ENCODE assay signal across 32 cellular contexts in genomic region chr15:92033723-92034122, GRCh38.
DNase-seq lines count a peak whose midpoint lies in the region; ATAC-seq and TF ChIP-seq lines count a peak whose summit lies in the region.
"Had no signal": no experiment of that assay in that cellular context is flagged by ENCODE, and none has a peak within 500 bp of the region (broad histone marks: within the 10 kb centered on the region; RNA-seq: fewer than 3 reads in every experiment).

No MANE protein-coding gene starts in this region.

- no peaks in the 10 kb centered on the region for H3K27me3 ChIP-seq in upper lobe of right lung
- H3K27me3 ChIP-seq: BLaER1, cardiac muscle cell, foreskin keratinocyte, ovary, uterus had no signal

- H3K27ac ChIP-seq in upper lobe of right lung: no peak overlapping the region
- H3K27ac ChIP-seq: BLaER1, cardiac muscle cell, foreskin keratinocyte, KMS-11, ovary, PC-9, uterus had no signal

- H3K9me3 Mint-ChIP-seq in activated T-helper 1 cell treated with anti-CD3 and anti-CD28 coated beads, Interleukin-12 subunit alpha, Interleukin-12 subunit beta, Interleukin-2, Interleukin-4 antibody, amounts not matched to agents 30 ng/mL and 10 ng/mL and 1 ng/mL, durations not matched to agents 14 hours and 24 hours and 36 hours: peaks cover 7% of the 10 kb centered on the region
- H3K9me3 Mint-ChIP-seq in endothelial cell (ENCODE audit: unreplicated experiment) (no peaks in the 10 kb centered on the region), chondrocyte (ENCODE audit: low read depth) (peaks cover 3% of the 10 kb centered on the region)
- no peaks in the 10 kb centered on the region for H3K9me3 Mint-ChIP-seq in activated CD4-positive, alpha-beta T cell treated with anti-CD3 and anti-CD28 coated beads, Interleukin-2, amount 10 ng/mL, durations not matched to agents 7 days and 5 days
- H3K9me3 Mint-ChIP-seq: activated T-helper 17 cell treated with anti-CD3 and anti-CD28 coated beads, Interleukin-2, amount 50 U/mL, for 72 hours; dendritic cell treated with granulocyte-macrophage colony-stimulating factor and Interleukin-4, amounts not matched to agents 40 ng/mL and 50 ng/mL, for 4 days had no signal

- DNase-seq in activated T-helper 1 cell treated with anti-CD3 and anti-CD28 coated beads, Interleukin-12 subunit alpha, Interleukin-12 subunit beta, Interleukin-2, Interleukin-4 antibody, amounts not matched to agents 30 ng/mL and 10 ng/mL and 1 ng/mL, durations not matched to agents 14 hours and 24 hours and 36 hours (ENCODE audit: low spot score): no peak
- DNase-seq in endothelial cell (ENCODE audit: low spot score) (no peak), left kidney (ENCODE audit: low read depth, low spot score) (peak; percentile 26), upper lobe of right lung (no peak), chondrocyte (ENCODE audit: low spot score) (no peak), left lobe of liver (ENCODE audit: low spot score) (no peak)
- no peak for DNase-seq in activated CD4-positive, alpha-beta T cell treated with anti-CD3 and anti-CD28 coated beads, Interleukin-2, amount 10 ng/mL, durations not matched to agents 7 days and 5 days
- DNase-seq: activated CD8-positive, alpha-beta T cell treated with anti-CD3 and anti-CD28 coated beads for 36 hours; activated naive CD4-positive, alpha-beta T cell treated with anti-CD3 and anti-CD28 coated beads, Interleukin-2, amount 50 U/mL, for 16 hours; amniotic stem cell; endodermal cell; foreskin keratinocyte; kidney; mammary epithelial cell; MM.1S; NCI-H1417 treated with DMSO at 0.1 percent for 48 hours; NCI-H2081 treated with DMSO at 0.1 percent for 48 hours; NCI-H526 treated with DMSO at 0.1 percent for 48 hours; ovary; PC-9; small intestine; stimulated activated naive B cell treated with anti-CD40 and anti-IgM and Interleukin-4, amounts not matched to agents 10 μg/mL and 1 μg/mL and 100 μg/mL, for 72 hours; uterus had no signal

- H3K27ac Mint-ChIP-seq in activated T-helper 1 cell treated with anti-CD3 and anti-CD28 coated beads, Interleukin-12 subunit alpha, Interleukin-12 subunit beta, Interleukin-2, Interleukin-4 antibody, amounts not matched to agents 30 ng/mL and 10 ng/mL and 1 ng/mL, durations not matched to agents 14 hours and 24 hours and 36 hours: peak overlapping the region; percentile 30
- H3K27ac Mint-ChIP-seq in endothelial cell (ENCODE audit: unreplicated experiment) (no peak overlapping the region), chondrocyte (ENCODE audit: unreplicated experiment) (no peak overlapping the region)
- no peak overlapping the region for H3K27ac Mint-ChIP-seq in activated CD4-positive, alpha-beta T cell treated with anti-CD3 and anti-CD28 coated beads, Interleukin-2, amount 10 ng/mL, durations not matched to agents 7 days and 5 days
- H3K27ac Mint-ChIP-seq: activated CD8-positive, alpha-beta T cell treated with anti-CD3 and anti-CD28 coated beads for 36 hours; activated T-helper 17 cell treated with anti-CD3 and anti-CD28 coated beads, Interleukin-2, amount 50 U/mL, for 72 hours; dendritic cell treated with granulocyte-macrophage colony-stimulating factor and Interleukin-4, amounts not matched to agents 40 ng/mL and 50 ng/mL, for 4 days; endodermal cell; stimulated activated naive B cell treated with anti-CD40 and anti-IgM and Interleukin-4, amounts not matched to agents 10 μg/mL and 1 μg/mL and 100 μg/mL, for 72 hours; T-helper 2 cell treated with Interferon-gamma antibody and Interleukin-4, amounts not matched to agents 5 μg/mL and 100 μg/mL, for 36 hours had no signal

- no peak for TF ChIP-seq CTCF in endothelial cell (IDR thresholded peaks at IDR 0.05; ENCODE audit: unreplicated experiment)
- TF ChIP-seq CTCF in upper lobe of right lung (IDR thresholded peaks at IDR 0.05): no peak
- TF ChIP-seq CTCF in chondrocyte (IDR thresholded peaks at IDR 0.05): no peak

- ATAC-seq in upper lobe of right lung (peak; percentile 26), left lobe of liver (no peak)
- ATAC-seq: activated CD8-positive, alpha-beta T cell treated with anti-CD3 and anti-CD28 coated beads for 36 hours; activated T-helper 17 cell treated with anti-CD3 and anti-CD28 coated beads, Interleukin-2, amount 50 U/mL, for 72 hours; esophagus mucosa; HCT116; stimulated activated naive B cell treated with anti-CD40 and anti-IgM and Interleukin-4, amounts not matched to agents 10 μg/mL and 1 μg/mL and 100 μg/mL, for 72 hours had no signal

- peaks cover 5% of the 10 kb centered on the region for H3K27me3 Mint-ChIP-seq in activated T-helper 1 cell treated with anti-CD3 and anti-CD28 coated beads, Interleukin-12 subunit alpha, Interleukin-12 subunit beta, Interleukin-2, Interleukin-4 antibody, amounts not matched to agents 30 ng/mL and 10 ng/mL and 1 ng/mL, durations not matched to agents 14 hours and 24 hours and 36 hours (ENCODE audit: insufficient read depth)
- peaks cover 14% of the 10 kb centered on the region for H3K27me3 Mint-ChIP-seq in endothelial cell (ENCODE audit: unreplicated experiment)
- H3K27me3 Mint-ChIP-seq in activated CD4-positive, alpha-beta T cell treated with anti-CD3 and anti-CD28 coated beads, Interleukin-2, amount 10 ng/mL, durations not matched to agents 7 days and 5 days: no peaks in the 10 kb centered on the region
- H3K27me3 Mint-ChIP-seq in chondrocyte (ENCODE audit: low read depth): peaks cover 13% of the 10 kb centered on the region
- H3K27me3 Mint-ChIP-seq: activated CD8-positive, alpha-beta T cell treated with anti-CD3 and anti-CD28 coated beads for 36 hours; activated T-helper 17 cell treated with anti-CD3 and anti-CD28 coated beads, Interleukin-2, amount 50 U/mL, for 72 hours; dendritic cell treated with granulocyte-macrophage colony-stimulating factor and Interleukin-4, amounts not matched to agents 40 ng/mL and 50 ng/mL, for 4 days had no signal

- no peak overlapping the region for H3K4me3 Mint-ChIP-seq in activated T-helper 1 cell treated with anti-CD3 and anti-CD28 coated beads, Interleukin-12 subunit alpha, Interleukin-12 subunit beta, Interleukin-2, Interleukin-4 antibody, amounts not matched to agents 30 ng/mL and 10 ng/mL and 1 ng/mL, durations not matched to agents 14 hours and 24 hours and 36 hours
- H3K4me3 Mint-ChIP-seq in endothelial cell (ENCODE audit: unreplicated experiment) (peak overlapping the region; percentile 10), chondrocyte (ENCODE audit: unreplicated experiment) (no peak overlapping the region)
- no peak overlapping the region for H3K4me3 Mint-ChIP-seq in activated CD4-positive, alpha-beta T cell treated with anti-CD3 and anti-CD28 coated beads, Interleukin-2, amount 10 ng/mL, durations not matched to agents 7 days and 5 days
- H3K4me3 Mint-ChIP-seq: activated CD8-positive, alpha-beta T cell treated with anti-CD3 and anti-CD28 coated beads for 36 hours; activated T-helper 17 cell treated with anti-CD3 and anti-CD28 coated beads, Interleukin-2, amount 50 U/mL, for 72 hours; dendritic cell treated with granulocyte-macrophage colony-stimulating factor and Interleukin-4, amounts not matched to agents 40 ng/mL and 50 ng/mL, for 4 days; endodermal cell; nephron; stimulated activated naive B cell treated with anti-CD40 and anti-IgM and Interleukin-4, amounts not matched to agents 10 μg/mL and 1 μg/mL and 100 μg/mL, for 72 hours; T-helper 2 cell treated with Interferon-gamma antibody and Interleukin-4, amounts not matched to agents 5 μg/mL and 100 μg/mL, for 36 hours had no signal

- H3K4me3 ChIP-seq in upper lobe of right lung: no peak overlapping the region
- H3K4me3 ChIP-seq: BLaER1, cardiac muscle cell, ovary, PC-9, uterus had no signal

- H3K9me3 ChIP-seq in upper lobe of right lung: no peaks in the 10 kb centered on the region
- H3K9me3 ChIP-seq: ovary, uterus had no signal

- POLR2A ChIA-PET in activated CD4-positive, alpha-beta T cell treated with anti-CD3 and anti-CD28 coated beads, Interleukin-2, amount 10 ng/mL, durations not matched to agents 7 days and 5 days (lab: Charles Lee): no interaction called here

- H3K36me3 ChIP-seq in upper lobe of right lung: no peaks in the 10 kb centered on the region
- H3K36me3 ChIP-seq: BLaER1, cardiac muscle cell, ovary, uterus had no signal

- H3K4me1 ChIP-seq in upper lobe of right lung: peaks cover 27% of the 10 kb centered on the region
- H3K4me1 ChIP-seq: BLaER1, foreskin keratinocyte, uterus had no signal

- H3K36me3 Mint-ChIP-seq in activated T-helper 1 cell treated with anti-CD3 and anti-CD28 coated beads, Interleukin-12 subunit alpha, Interleukin-12 subunit beta, Interleukin-2, Interleukin-4 antibody, amounts not matched to agents 30 ng/mL and 10 ng/mL and 1 ng/mL, durations not matched to agents 14 hours and 24 hours and 36 hours (ENCODE audit: low read depth): no peaks in the 10 kb centered on the region
- H3K36me3 Mint-ChIP-seq in endothelial cell (ENCODE audit: low read depth, unreplicated experiment) (peaks cover 3% of the 10 kb centered on the region), chondrocyte (ENCODE audit: low read depth) (no peaks in the 10 kb centered on the region)
- no peaks in the 10 kb centered on the region for H3K36me3 Mint-ChIP-seq in activated CD4-positive, alpha-beta T cell treated with anti-CD3 and anti-CD28 coated beads, Interleukin-2, amount 10 ng/mL, durations not matched to agents 7 days and 5 days (ENCODE audit: low read depth)
- H3K36me3 Mint-ChIP-seq: stimulated activated naive B cell treated with anti-CD40 and anti-IgM and Interleukin-4, amounts not matched to agents 10 μg/mL and 1 μg/mL and 100 μg/mL, for 72 hours had no signal

- H3K4me1 Mint-ChIP-seq in activated T-helper 1 cell treated with anti-CD3 and anti-CD28 coated beads, Interleukin-12 subunit alpha, Interleukin-12 subunit beta, Interleukin-2, Interleukin-4 antibody, amounts not matched to agents 30 ng/mL and 10 ng/mL and 1 ng/mL, durations not matched to agents 14 hours and 24 hours and 36 hours (ENCODE audit: low read depth): peaks cover 13% of the 10 kb centered on the region
- H3K4me1 Mint-ChIP-seq in endothelial cell (ENCODE audit: unreplicated experiment) (peaks cover 22% of the 10 kb centered on the region), chondrocyte (ENCODE audit: low read depth) (peaks cover 8% of the 10 kb centered on the region)
- H3K4me1 Mint-ChIP-seq in activated CD4-positive, alpha-beta T cell treated with anti-CD3 and anti-CD28 coated beads, Interleukin-2, amount 10 ng/mL, durations not matched to agents 7 days and 5 days: peaks cover 5% of the 10 kb centered on the region
- H3K4me1 Mint-ChIP-seq: stimulated activated naive B cell treated with anti-CD40 and anti-IgM and Interleukin-4, amounts not matched to agents 10 μg/mL and 1 μg/mL and 100 μg/mL, for 72 hours had no signal

- CTCF ChIA-PET in activated CD4-positive, alpha-beta T cell treated with anti-CD3 and anti-CD28 coated beads, Interleukin-2, amount 10 ng/mL, durations not matched to agents 7 days and 5 days (lab: Charles Lee): no interaction called here

- intact Hi-C loops in activated T-helper 1 cell treated with anti-CD3 and anti-CD28 coated beads, Interleukin-12 subunit alpha, Interleukin-12 subunit beta, Interleukin-2, Interleukin-4 antibody, amounts not matched to agents 30 ng/mL and 10 ng/mL and 1 ng/mL, durations not matched to agents 14 hours and 24 hours and 36 hours (cut with micrococcal nuclease): no loop called here
- intact Hi-C loops in upper lobe of right lung (cut with DNase I): no loop called here
